In the genomic region with DNA sequence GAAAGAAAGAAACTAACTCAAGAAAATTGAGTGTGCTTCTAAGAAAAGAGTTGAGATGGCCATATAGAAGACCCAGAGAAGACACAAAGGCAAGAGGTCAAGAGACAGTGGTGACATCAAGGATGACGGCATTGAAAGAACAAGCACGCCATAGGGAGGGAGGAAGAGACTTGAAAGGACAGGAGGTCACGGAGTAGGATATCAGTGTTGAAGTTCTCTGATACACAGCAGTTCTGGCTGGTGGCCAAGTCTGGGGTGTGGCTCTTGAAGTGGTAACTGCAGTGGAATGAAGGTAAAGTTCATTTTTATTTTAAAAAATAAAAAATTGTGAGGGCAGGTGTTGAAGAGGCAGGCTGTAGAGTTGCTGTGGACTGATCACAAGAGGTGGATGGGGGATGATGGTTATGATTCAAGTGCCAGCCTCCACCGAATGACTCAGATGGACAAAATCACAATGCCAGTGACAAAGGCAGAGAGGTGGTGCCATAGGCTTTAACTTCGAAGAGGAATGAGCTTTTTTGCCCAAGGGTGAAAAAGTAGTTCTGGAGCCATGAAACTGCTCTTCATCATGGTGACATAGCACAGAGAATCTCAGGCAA, we compare ENCODE assay signal across 29 cellular contexts. TPM values are rescaled to one million over a fixed set of nuclear protein-coding genes. Genes with fewer than 3 reads are reported as not detected.
DNase-seq lines count a peak whose midpoint lies in the region; ATAC-seq, FAIRE-seq and TF ChIP-seq lines count a peak whose summit lies in the region.
"Had no signal": no experiment of that assay in that cellular context is flagged by ENCODE, and none has a peak within 500 bp of the region (broad histone marks: within the 10 kb centered on the region; RNA-seq: fewer than 3 reads in every experiment).

No MANE protein-coding gene starts in this region.

- in situ Hi-C loops in transverse colon (cut with MboI; ENCODE audit: low pct_ligation_motif_present in 1 of 4, low pct_unique_long_range_greater_than_20kb in 1 of 4, low sequenced_read_pairs in 3 of 4), result no loop called here

- no peak for FAIRE-seq in HTR-8/SVneo (lab: Jason Lieb, UNC)
- FAIRE-seq: endometrium had no signal

- no peak for TF ChIP-seq EP300 in transverse colon (IDR thresholded peaks at IDR 0.05; ENCODE audit: low read depth)

- no peak for TF ChIP-seq CTCF in transverse colon (IDR thresholded peaks at IDR 0.05)

- peak overlapping the region in 3 of 4 donors; percentile 6 to 17 (median 12) for H3K27ac ChIP-seq in transverse colon
- H3K27ac ChIP-seq: BLaER1 treated with 17β-estradiol and CSF1 and Interleukin-3, amounts not matched to agents 10 nM and 100 nM; brain microvascular endothelial cell; coronary artery; WERI-Rb-1 had no signal

- H3K27me3 ChIP-seq in transverse colon, result no peaks in the 10 kb centered on the region
- H3K27me3 ChIP-seq: brain microvascular endothelial cell had no signal

- H3K4me3 ChIP-seq in transverse colon, result no peak overlapping the region
- H3K4me3 ChIP-seq: BLaER1 treated with 17β-estradiol and CSF1 and Interleukin-3, amounts not matched to agents 10 nM and 100 nM; coronary artery had no signal

- H3K4me1 ChIP-seq in transverse colon, result peaks cover 0 to 46% (median 11%) of the 10 kb centered on the region in 4 donors

- ATAC-seq in stimulated activated naive CD8-positive, alpha-beta T cell treated with anti-CD3 and anti-CD28 coated beads, Interleukin-15, Interleukin-2, amounts not matched to agents 100 U/mL and 50 U/mL, for 24 hours, result no peak
- ATAC-seq: activated naive CD8-positive, alpha-beta T cell treated with anti-CD3 and anti-CD28 coated beads, Interleukin-2, amount 50 U/mL, for 24 hours had no signal

- no peaks in the 10 kb centered on the region for H3K36me3 ChIP-seq in transverse colon
- H3K36me3 ChIP-seq: BLaER1 treated with 17β-estradiol and CSF1 and Interleukin-3, amounts not matched to agents 10 nM and 100 nM; brain microvascular endothelial cell; WERI-Rb-1 had no signal

- DNase-seq in NCI-H748 (lab: John Stamatoyannopoulos, UW; ENCODE audit: unreplicated experiment) (peak; percentile 44), NCI-H748 treated with DMSO at 0.1 percent for 48 hours (lab: John Stamatoyannopoulos, UW) (no peak), RPMI7951 (ENCODE audit: low read depth) (peak; percentile 42), erythroblast (lab: John Stamatoyannopoulos, UW) (peak; percentile 48 to 58), transverse colon (peak; percentile 91), HTR-8/SVneo (ENCODE audit: insufficient read length, low spot score) (no peak)
- DNase-seq in NK-92 treated with Interleukin-12 subunit alpha and Interleukin-12 subunit beta, amount 100 ng/mL, for 24 hours (lab: John Stamatoyannopoulos, UW), result no peak
- no peak for DNase-seq in stimulated activated naive CD8-positive, alpha-beta T cell treated with anti-CD3 and anti-CD28 coated beads, Interleukin-15, Interleukin-2, amounts not matched to agents 100 U/mL and 50 U/mL, for 24 hours
- DNase-seq: ACHN; activated CD8-positive, alpha-beta memory T cell treated with anti-CD3 and anti-CD28 coated beads, Interleukin-2, amount 50 U/mL, for 48 hours; activated effector memory CD4-positive, alpha-beta T cell treated with Interleukin-2 at 50 U/mL for 16 hours; activated naive CD8-positive, alpha-beta T cell treated with anti-CD3 and anti-CD28 coated beads, Interleukin-2, amount 50 U/mL, for 24 hours; brain microvascular endothelial cell; DMS153; GF-D8; IMR-90; mammary epithelial cell; NCI-H1694; NCI-H345; nucleus accumbens; retina; stimulated activated CD4-positive, alpha-beta T cell treated with anti-CD3 and anti-CD28 coated beads, Interleukin-12 subunit alpha, Interleukin-12 subunit beta, amount 100 ng/mL, for 4 hours; stimulated activated CD8-positive, alpha-beta memory T cell treated with anti-CD3 and anti-CD28 coated beads, Interleukin-4, amount 100 ng/mL, for 48 hours; substantia nigra; WERI-Rb-1 had no signal

- TF ChIP-seq POLR2A in erythroblast (IDR thresholded peaks at IDR 0.05; ENCODE audit: low read length) (no peak), transverse colon (IDR thresholded peaks at IDR 0.05) (no peak)

- intact Hi-C loops in transverse colon (cut with DNase I; ENCODE audit: low total_unique reads), result no loop called here

- no peaks in the 10 kb centered on the region for H3K9me3 ChIP-seq in transverse colon

- WGBS in transverse colon (ENCODE audit: low coverage in 1 of 2), 2 donors, result 57% methylated on average over 4 to 5 of the region's 5 CpGs

RNA-seq across cellular contexts. Expression of a gene that starts 53.2 kb away (rescaled TPM):
- 0.84 and 0.88 TPM in 2 replicates for total RNA-seq in RPMI7951 (2014; rRNA removed; shearing (Covaris generic))
- total RNA-seq in transverse colon, result 100 to 1,000 TPM in 1 of 4 donors, 10 to 100 TPM in 3; 16.7 to 109 (median 48.4) TPM
- total RNA-seq: T-helper 1 cell treated with Interleukin-12 subunit alpha and Interleukin-12 subunit beta and Interleukin-4 antibody, amounts not matched to agents 30 ng/mL and 1 ng/mL, for 36 hours had no signal

Comparison
In these comparisons a context has a peak if more than half of its experiments do, and no peak if none do; other contexts are left out.
1. DNase-seq: peak in NCI-H748 (single experiment), RPMI7951 (single experiment), erythroblast (2 of 2) and transverse colon (single experiment); none in NCI-H748 treated with DMSO at 0.1 percent for 48 hours (single experiment), NK-92 treated with Interleukin-12 subunit alpha and Interleukin-12 subunit beta, amount 100 ng/mL, for 24 hours (single experiment), stimulated activated naive CD8-positive, alpha-beta T cell treated with anti-CD3 and anti-CD28 coated beads, Interleukin-15, Interleukin-2, amounts not matched to agents 100 U/mL and 50 U/mL, for 24 hours (single experiment) and HTR-8/SVneo (single experiment).